ENCODE assay signal across 28 cellular contexts in the genomic region with DNA sequence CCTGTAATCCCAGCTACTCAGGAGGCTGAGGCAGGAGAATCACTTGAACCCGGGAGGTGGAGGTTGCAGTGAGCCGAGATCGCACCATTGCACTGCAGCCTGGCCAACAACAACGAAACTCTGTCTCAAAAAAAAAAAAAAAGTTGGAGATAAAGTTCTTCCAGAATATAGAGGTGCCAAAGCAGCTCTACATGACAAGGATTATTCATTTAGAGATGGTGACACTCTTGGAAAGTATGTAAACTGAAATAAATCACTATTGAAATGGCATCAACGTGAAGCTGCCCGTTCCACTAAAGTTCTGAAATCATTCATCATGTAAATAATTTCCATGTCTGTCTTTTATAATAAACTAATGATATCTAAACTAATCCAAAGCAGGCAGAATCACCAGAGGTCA.
"Had no signal": no experiment of that assay in that cellular context is flagged by ENCODE, and none has a peak within 500 bp of the region (broad histone marks: within the 10 kb centered on the region; RNA-seq: fewer than 3 reads in every experiment).

No MANE protein-coding gene starts in this region.

- ATAC-seq: naive thymus-derived CD4-positive, alpha-beta T cell; natural killer cell; pancreas; right cardiac atrium; stimulated activated effector memory CD8-positive, alpha-beta T cell treated with anti-CD3 and anti-CD28 coated beads, Interleukin-12 subunit alpha, Interleukin-12 subunit beta, amount 100 ng/mL, for 72 hours; stimulated activated naive CD8-positive, alpha-beta T cell treated with anti-CD3 and anti-CD28 coated beads, Interleukin-15, amount 100 ng/mL, for 72 hours; stimulated activated naive CD8-positive, alpha-beta T cell treated with anti-CD3 and anti-CD28 coated beads, Interleukin-15, Interleukin-2, amounts not matched to agents 100 U/mL and 50 U/mL, for 24 hours; upper lobe of right lung had no signal

- H3K36me3 Mint-ChIP-seq: natural killer cell had no signal

- H3K4me1 ChIP-seq: prostate gland, uterus had no signal

- H3K27ac Mint-ChIP-seq: naive thymus-derived CD4-positive, alpha-beta T cell; natural killer cell; nephron; stimulated activated effector memory CD8-positive, alpha-beta T cell treated with anti-CD3 and anti-CD28 coated beads, Interleukin-12 subunit alpha, Interleukin-12 subunit beta, amount 100 ng/mL, for 72 hours; stimulated activated naive CD8-positive, alpha-beta T cell treated with anti-CD3 and anti-CD28 coated beads, Interleukin-15, amount 100 ng/mL, for 72 hours; type B pancreatic cell had no signal

- H3K27me3 ChIP-seq: neutrophil, pancreas, right lobe of liver, sigmoid colon, suprapubic skin, testis, tibial artery, transverse colon, upper lobe of right lung, uterus had no signal

- H3K4me3 ChIP-seq: pancreas, prostate gland, right lobe of liver, sigmoid colon, suprapubic skin, testis, tibial artery, transverse colon, upper lobe of right lung, uterus had no signal

- H3K27ac ChIP-seq: neutrophil, pancreas, prostate gland, sigmoid colon, suprapubic skin, testis, tibial artery, transverse colon, upper lobe of right lung, uterus had no signal

- H3K27me3 Mint-ChIP-seq: naive thymus-derived CD4-positive, alpha-beta T cell; stimulated activated naive CD8-positive, alpha-beta T cell treated with anti-CD3 and anti-CD28 coated beads, Interleukin-15, amount 100 ng/mL, for 72 hours; type B pancreatic cell had no signal

- H3K9me3 Mint-ChIP-seq: naive thymus-derived CD4-positive, alpha-beta T cell; natural killer cell; nephron; neural crest cell; stimulated activated effector memory CD8-positive, alpha-beta T cell treated with anti-CD3 and anti-CD28 coated beads, Interleukin-12 subunit alpha, Interleukin-12 subunit beta, amount 100 ng/mL, for 72 hours; stimulated activated naive CD8-positive, alpha-beta T cell treated with anti-CD3 and anti-CD28 coated beads, Interleukin-15, amount 100 ng/mL, for 72 hours had no signal

- H3K36me3 ChIP-seq: pancreas, prostate gland, right lobe of liver, upper lobe of right lung, uterus had no signal

- DNase-seq: naive thymus-derived CD4-positive, alpha-beta T cell; natural killer cell; nucleus accumbens; pancreas; right cardiac atrium; right lobe of liver; sigmoid colon; small intestine; stimulated activated CD4-positive, alpha-beta T cell treated with anti-CD3 and anti-CD28 coated beads, Interleukin-15, amount 100 ng/mL, for 24 hours; stimulated activated CD4-positive, alpha-beta T cell treated with anti-CD3 and anti-CD28 coated beads, Interleukin-2, amount 100 ng/mL, for 24 hours; stimulated activated CD4-positive, alpha-beta T cell treated with anti-CD3 and anti-CD28 coated beads, Interleukin-2, amount 100 ng/mL, for 48 hours; stimulated activated CD4-positive, alpha-beta T cell treated with anti-CD3 and anti-CD28 coated beads, Interleukin-4, amount 100 ng/mL, for 24 hours; stimulated activated naive CD4-positive, alpha-beta T cell; stimulated activated naive CD8-positive, alpha-beta T cell treated with anti-CD3 and anti-CD28 coated beads, Interleukin-15, amount 100 ng/mL, for 72 hours; stimulated activated naive CD8-positive, alpha-beta T cell treated with anti-CD3 and anti-CD28 coated beads, Interleukin-15, Interleukin-2, amounts not matched to agents 100 U/mL and 50 U/mL, for 24 hours; substantia nigra; testis; tibial artery; transverse colon; upper lobe of right lung; uterus had no signal

- H3K9me3 ChIP-seq: neutrophil, pancreas, prostate gland, right lobe of liver, sigmoid colon, suprapubic skin, testis, tibial artery, transverse colon, upper lobe of right lung, uterus had no signal

- H3K4me3 Mint-ChIP-seq: naive thymus-derived CD4-positive, alpha-beta T cell; natural killer cell; nephron; neural crest cell; stimulated activated effector memory CD8-positive, alpha-beta T cell treated with anti-CD3 and anti-CD28 coated beads, Interleukin-12 subunit alpha, Interleukin-12 subunit beta, amount 100 ng/mL, for 72 hours; stimulated activated naive CD8-positive, alpha-beta T cell treated with anti-CD3 and anti-CD28 coated beads, Interleukin-15, amount 100 ng/mL, for 72 hours; type B pancreatic cell had no signal
